16 cellular contexts compared by ENCODE assay signal in the genomic region with DNA sequence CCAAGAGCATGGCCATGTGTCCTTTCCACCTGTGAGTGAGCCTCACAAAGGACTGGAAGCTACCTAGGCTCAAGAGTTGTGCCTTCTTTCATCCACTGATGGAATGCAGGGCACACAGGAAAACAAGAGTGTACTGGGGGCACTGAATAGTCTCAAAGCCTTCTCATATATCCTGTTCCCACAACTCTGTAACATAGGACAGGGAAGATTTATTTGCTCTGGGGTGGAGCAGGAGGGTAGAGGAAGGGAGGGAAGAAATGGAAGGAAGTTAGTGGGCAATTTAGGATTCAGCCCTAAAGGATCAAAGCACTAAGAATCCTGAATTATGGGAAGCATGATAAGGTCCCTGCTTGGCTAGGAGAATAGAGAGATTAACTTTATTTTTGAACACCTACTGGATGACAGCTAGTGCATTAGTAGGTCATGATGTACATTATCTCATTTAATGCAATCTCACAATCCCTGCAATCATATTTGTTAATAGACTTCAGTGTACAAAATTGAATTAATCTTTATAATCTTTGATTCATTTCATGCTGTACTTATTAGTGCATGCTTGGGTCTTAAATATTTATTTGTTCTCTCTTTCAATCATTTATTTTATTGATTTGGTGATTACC. TPM values are rescaled to one million over a fixed set of nuclear protein-coding genes. Genes with fewer than 3 reads are reported as not detected.
"Had no signal": no experiment of that assay in that cellular context is flagged by ENCODE, and none has a peak within 500 bp of the region (broad histone marks: within the 10 kb centered on the region; RNA-seq: fewer than 3 reads in every experiment).

No MANE protein-coding gene starts in this region.

- H3K36me3 ChIP-seq: esophagus muscularis mucosa had no signal

- H3K9me3 ChIP-seq: esophagus muscularis mucosa, testis had no signal

- H3K9ac ChIP-seq: parathyroid adenoma had no signal

- H3K79me2 ChIP-seq: parathyroid adenoma had no signal

- H3K27ac ChIP-seq: esophagus muscularis mucosa, parathyroid adenoma, testis had no signal

- H3K4me3 ChIP-seq: esophagus muscularis mucosa, testis had no signal

- ATAC-seq: left cardiac atrium; stimulated activated naive CD8-positive, alpha-beta T cell treated with anti-CD3 and anti-CD28 coated beads, Interleukin-15, amount 100 ng/mL, for 72 hours had no signal

- H3K4me1 ChIP-seq: parathyroid adenoma, testis had no signal

- H3K4me3 Mint-ChIP-seq: activated naive CD8-positive, alpha-beta T cell treated with anti-CD3 and anti-CD28 coated beads for 36 hours; neural crest cell had no signal

- H3K9me3 Mint-ChIP-seq: activated naive CD8-positive, alpha-beta T cell treated with anti-CD3 and anti-CD28 coated beads for 36 hours; neural crest cell; stimulated activated naive CD8-positive, alpha-beta T cell treated with anti-CD3 and anti-CD28 coated beads, Interleukin-15, amount 100 ng/mL, for 72 hours had no signal

- H3K27me3 ChIP-seq: esophagus muscularis mucosa, testis had no signal

- H2AFZ ChIP-seq: parathyroid adenoma had no signal

- DNase-seq: activated gamma-delta T cell treated with Interleukin-2 at 50 U/mL for 16 hours; activated naive CD8-positive, alpha-beta T cell treated with anti-CD3 and anti-CD28 coated beads for 36 hours; activated T-cell treated with anti-CD3 and anti-CD28 coated beads, Interleukin-2, amount 50 U/mL, for 48 hours; aorta; left cardiac atrium; stimulated activated CD4-positive, alpha-beta T cell treated with anti-CD3 and anti-CD28 coated beads, Interleukin-4, amount 100 ng/mL, for 1 hour; stimulated activated naive CD8-positive, alpha-beta T cell treated with anti-CD3 and anti-CD28 coated beads, Interleukin-15, amount 100 ng/mL, for 72 hours; testis had no signal

- H3K36me3 Mint-ChIP-seq: activated naive CD8-positive, alpha-beta T cell treated with anti-CD3 and anti-CD28 coated beads for 36 hours had no signal

RNA-seq across cellular contexts. Expression of a gene that starts 27.0 kb away (rescaled TPM):
- total RNA-seq: renal cortical epithelial cell had no signal

RNA-seq across cellular contexts. Expression of a gene that starts 53.2 kb away (rescaled TPM):
- total RNA-seq: activated naive CD8-positive, alpha-beta T cell treated with anti-CD3 and anti-CD28 coated beads for 36 hours; dermis microvascular lymphatic vessel endothelial cell; fibroblast of villous mesenchyme; lung microvascular endothelial cell; renal cortical epithelial cell; T-helper 2 cell treated with Interferon-gamma antibody and Interleukin-4, amounts not matched to agents 100 ng/mL and 5 ng/mL, for 36 hours had no signal
- polyA plus RNA-seq: aorta had no signal
